ENCODE assay signal across 1 cellular context in genomic region chr15:66946578-66947164, GRCh38.
TF ChIP-seq lines count a peak whose summit lies in the region.

No MANE protein-coding gene starts in this region.

TF ChIP-seq in K562, 482 proteins besides CTCF, POLR2A, EP300 and RAD21 (continued from another document):
- TF ChIP-seq ATF3 (IDR thresholded peaks at IDR 0.05) (no peak), ATF3 (CRISPR knock-in tag; conservative IDR thresholded peaks at IDR 0.05) (no peak), KDM2B (CRISPR knock-in tag; IDR thresholded peaks at IDR 0.05) (no peak), RUNX1 (IDR thresholded peaks at IDR 0.05; ENCODE audit: low read depth) (no peak), KLF16 (IDR thresholded peaks at IDR 0.05) (0 out of 2 replicates have a peak, but pooled peaks have one; percentile 47), SMAD1 (IDR thresholded peaks at IDR 0.05; ENCODE audit: low read depth, low read length, partially characterized antibody) (no peak), NR2C1 (IDR thresholded peaks at IDR 0.05) (no peak), NR2C1 (tag; IDR thresholded peaks at IDR 0.05) (no peak), SMC3 (conservative IDR thresholded peaks at IDR 0.05; ENCODE audit: insufficient read depth, low read depth, low read length) (peak; percentile 96), ZSCAN32 (CRISPR knock-in tag; IDR thresholded peaks at IDR 0.05) (no peak), DACH1 (IDR thresholded peaks at IDR 0.05; ENCODE audit: partially characterized antibody) (peak; percentile 10), WHSC1 (IDR thresholded peaks at IDR 0.05; ENCODE audit: low read length) (no peak), DEAF1 (CRISPR knock-in tag; IDR thresholded peaks at IDR 0.05) (peak; percentile 81)
